Comparison of ENCODE assay signal across 9 cellular contexts in the genomic region with DNA sequence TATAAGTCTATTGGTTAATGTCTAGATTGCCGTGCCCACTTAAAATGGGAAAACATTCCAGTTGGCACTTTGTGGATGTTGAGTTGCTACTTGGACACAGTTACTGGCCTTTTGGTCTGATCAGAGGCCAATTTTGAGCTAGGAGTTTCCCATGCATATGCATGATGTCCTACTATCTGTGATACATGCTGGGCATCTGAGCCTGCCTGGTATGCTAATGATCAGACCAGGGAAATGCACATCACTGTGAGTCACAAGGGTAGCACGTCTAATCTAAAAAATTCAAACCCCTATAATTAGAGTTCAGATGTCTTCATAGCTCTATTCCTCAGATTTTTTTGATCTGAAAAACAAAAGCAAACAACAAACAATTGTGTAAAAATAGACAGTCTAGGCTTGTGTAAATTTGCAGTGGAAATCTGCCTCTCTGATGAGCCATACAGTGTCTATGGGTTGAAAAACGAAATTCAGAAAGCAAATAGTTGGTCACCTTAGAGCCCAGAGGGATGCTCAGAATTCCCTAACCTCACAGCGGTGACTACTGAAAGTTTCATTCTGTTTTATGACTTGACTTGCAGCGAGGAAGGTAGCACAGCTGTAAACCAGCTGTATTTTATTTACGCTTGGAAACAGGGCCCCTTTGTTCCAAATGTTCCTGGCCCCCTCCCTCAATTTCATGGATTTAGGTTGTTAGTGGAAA. TPM values are rescaled to one million over a fixed set of nuclear protein-coding genes. Genes with fewer than 3 reads are reported as not detected.
DNase-seq lines count a peak whose midpoint lies in the region; ATAC-seq and TF ChIP-seq lines count a peak whose summit lies in the region.
"Had no signal": no experiment of that assay in that cellular context is flagged by ENCODE, and none has a peak within 500 bp of the region (broad histone marks: within the 10 kb centered on the region; RNA-seq: fewer than 3 reads in every experiment).

No MANE protein-coding gene starts in this region.

- ATAC-seq in left lobe of liver = peak; percentile 36
- peak in 1 of 2 donors; percentile 3 for ATAC-seq in upper lobe of left lung (ENCODE audit: low FRiP score in 2 of 2)
- ATAC-seq: activated CD4-positive, CD25-positive, alpha-beta regulatory T cell treated with anti-CD3 and anti-CD28 coated beads, Interleukin-2, amount 50 U/mL, for 24 hours had no signal

- no peaks in the 10 kb centered on the region for H3K4me1 ChIP-seq in upper lobe of left lung

- H3K4me3 ChIP-seq in cardiac fibroblast (replicated peaks in 1 of 2; ENCODE audit: low read depth in 2 of 2, low read length in 2 of 2) = no peak overlapping the region
- no peak overlapping the region for H3K4me3 ChIP-seq in upper lobe of left lung

- no peaks in the 10 kb centered on the region for H3K36me3 ChIP-seq in upper lobe of left lung
- H3K36me3 ChIP-seq: neutrophil had no signal

- H3K27me3 ChIP-seq in upper lobe of left lung = no peaks in the 10 kb centered on the region

- H3K27ac ChIP-seq in upper lobe of left lung = peak overlapping the region in 3 of 4 donors; percentile 17 to 46 (median 27)
- H3K27ac ChIP-seq: neutrophil had no signal

- WGBS in upper lobe of left lung, 2 donors = 65 to 71% methylated on average over 6 of the region's 6 CpGs

- TF ChIP-seq EP300 in upper lobe of left lung (IDR thresholded peaks at IDR 0.05) = no peak

- DNase-seq in LHCN-M2 (ENCODE audit: low read depth) = peak; percentile 60
- peak; percentile 36 to 88 for DNase-seq in cardiac fibroblast (ENCODE audit: low read depth in 2 of 2)
- no peak for DNase-seq in left lobe of liver (ENCODE audit: low spot score)
- no peak for DNase-seq in upper lobe of left lung
- no peak for DNase-seq in effector CD4-positive, alpha-beta T cell
- DNase-seq in SHP77 treated with DMSO at 0.1 percent for 48 hours (lab: John Stamatoyannopoulos, UW) = no peak
- no peak for DNase-seq in posterior cingulate gyrus

- no peaks in the 10 kb centered on the region for H3K9me3 ChIP-seq in upper lobe of left lung
- H3K9me3 ChIP-seq: neutrophil had no signal

- intact Hi-C loops in posterior cingulate gyrus (cut with DNase I) = loop anchor here (5.0 kb wide), 1 partner anchor 165 kb away; no protein-coding TSS in a partner anchor

- no peak for TF ChIP-seq CTCF in cardiac fibroblast (IDR thresholded peaks at IDR 0.05; ENCODE audit: low read depth, low read length)
- no peak for TF ChIP-seq CTCF in upper lobe of left lung (IDR thresholded peaks at IDR 0.05)

- no peak for TF ChIP-seq POLR2A in upper lobe of left lung (IDR thresholded peaks at IDR 0.05)

RNA-seq across cellular contexts. Expression of gene PALM2AKAP2, which starts 37.3 kb away (rescaled TPM):
- total RNA-seq in LHCN-M2 (2014; rRNA removed) (15.8 and 16.5 TPM in 2 replicates), left lobe of liver (32.1 TPM), upper lobe of left lung (10 to 100 TPM in 2 of 6 donors, 1 to 10 TPM in 4; 5.2 to 27.2 (median 8.8) TPM)
- 10.6 TPM for polyA plus RNA-seq in LHCN-M2 (2012)

Comparison
In these comparisons a context has a peak if more than half of its experiments do, and no peak if none do; other contexts are left out.
1. DNase-seq: peak in LHCN-M2 (single experiment) and cardiac fibroblast (2 of 2); none in left lobe of liver (single experiment), upper lobe of left lung (0 of 2), effector CD4-positive, alpha-beta T cell (single experiment), SHP77 treated with DMSO at 0.1 percent for 48 hours (single experiment) and posterior cingulate gyrus (0 of 10).